In the genomic region with DNA sequence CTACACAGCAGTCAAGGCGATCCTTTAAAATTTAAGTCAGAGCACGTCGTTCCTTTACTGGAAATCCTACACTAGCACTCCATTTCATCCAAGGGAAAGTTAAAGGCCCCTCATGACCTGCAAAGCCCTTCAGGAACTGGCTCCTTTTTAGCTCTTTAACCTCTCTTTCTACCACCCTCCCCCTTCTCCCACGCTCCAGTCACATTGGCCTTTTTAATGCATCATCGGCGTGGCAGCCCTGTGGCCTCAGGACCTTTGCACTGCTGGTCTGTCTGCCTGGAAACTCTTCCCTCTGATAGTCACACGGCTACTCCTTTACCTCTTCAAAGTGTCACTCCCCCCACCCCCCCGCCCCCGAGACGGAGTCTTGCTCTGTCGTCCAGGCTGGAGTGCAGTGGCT, we compare ENCODE assay signal across 2 cellular contexts.
TF ChIP-seq lines count a peak whose summit lies in the region.

No MANE protein-coding gene starts in this region.

TF ChIP-seq in GM23338, 12 proteins besides CTCF, POLR2A, EP300 and RAD21 (continued from another document):
- TF ChIP-seq, protein P1, sequence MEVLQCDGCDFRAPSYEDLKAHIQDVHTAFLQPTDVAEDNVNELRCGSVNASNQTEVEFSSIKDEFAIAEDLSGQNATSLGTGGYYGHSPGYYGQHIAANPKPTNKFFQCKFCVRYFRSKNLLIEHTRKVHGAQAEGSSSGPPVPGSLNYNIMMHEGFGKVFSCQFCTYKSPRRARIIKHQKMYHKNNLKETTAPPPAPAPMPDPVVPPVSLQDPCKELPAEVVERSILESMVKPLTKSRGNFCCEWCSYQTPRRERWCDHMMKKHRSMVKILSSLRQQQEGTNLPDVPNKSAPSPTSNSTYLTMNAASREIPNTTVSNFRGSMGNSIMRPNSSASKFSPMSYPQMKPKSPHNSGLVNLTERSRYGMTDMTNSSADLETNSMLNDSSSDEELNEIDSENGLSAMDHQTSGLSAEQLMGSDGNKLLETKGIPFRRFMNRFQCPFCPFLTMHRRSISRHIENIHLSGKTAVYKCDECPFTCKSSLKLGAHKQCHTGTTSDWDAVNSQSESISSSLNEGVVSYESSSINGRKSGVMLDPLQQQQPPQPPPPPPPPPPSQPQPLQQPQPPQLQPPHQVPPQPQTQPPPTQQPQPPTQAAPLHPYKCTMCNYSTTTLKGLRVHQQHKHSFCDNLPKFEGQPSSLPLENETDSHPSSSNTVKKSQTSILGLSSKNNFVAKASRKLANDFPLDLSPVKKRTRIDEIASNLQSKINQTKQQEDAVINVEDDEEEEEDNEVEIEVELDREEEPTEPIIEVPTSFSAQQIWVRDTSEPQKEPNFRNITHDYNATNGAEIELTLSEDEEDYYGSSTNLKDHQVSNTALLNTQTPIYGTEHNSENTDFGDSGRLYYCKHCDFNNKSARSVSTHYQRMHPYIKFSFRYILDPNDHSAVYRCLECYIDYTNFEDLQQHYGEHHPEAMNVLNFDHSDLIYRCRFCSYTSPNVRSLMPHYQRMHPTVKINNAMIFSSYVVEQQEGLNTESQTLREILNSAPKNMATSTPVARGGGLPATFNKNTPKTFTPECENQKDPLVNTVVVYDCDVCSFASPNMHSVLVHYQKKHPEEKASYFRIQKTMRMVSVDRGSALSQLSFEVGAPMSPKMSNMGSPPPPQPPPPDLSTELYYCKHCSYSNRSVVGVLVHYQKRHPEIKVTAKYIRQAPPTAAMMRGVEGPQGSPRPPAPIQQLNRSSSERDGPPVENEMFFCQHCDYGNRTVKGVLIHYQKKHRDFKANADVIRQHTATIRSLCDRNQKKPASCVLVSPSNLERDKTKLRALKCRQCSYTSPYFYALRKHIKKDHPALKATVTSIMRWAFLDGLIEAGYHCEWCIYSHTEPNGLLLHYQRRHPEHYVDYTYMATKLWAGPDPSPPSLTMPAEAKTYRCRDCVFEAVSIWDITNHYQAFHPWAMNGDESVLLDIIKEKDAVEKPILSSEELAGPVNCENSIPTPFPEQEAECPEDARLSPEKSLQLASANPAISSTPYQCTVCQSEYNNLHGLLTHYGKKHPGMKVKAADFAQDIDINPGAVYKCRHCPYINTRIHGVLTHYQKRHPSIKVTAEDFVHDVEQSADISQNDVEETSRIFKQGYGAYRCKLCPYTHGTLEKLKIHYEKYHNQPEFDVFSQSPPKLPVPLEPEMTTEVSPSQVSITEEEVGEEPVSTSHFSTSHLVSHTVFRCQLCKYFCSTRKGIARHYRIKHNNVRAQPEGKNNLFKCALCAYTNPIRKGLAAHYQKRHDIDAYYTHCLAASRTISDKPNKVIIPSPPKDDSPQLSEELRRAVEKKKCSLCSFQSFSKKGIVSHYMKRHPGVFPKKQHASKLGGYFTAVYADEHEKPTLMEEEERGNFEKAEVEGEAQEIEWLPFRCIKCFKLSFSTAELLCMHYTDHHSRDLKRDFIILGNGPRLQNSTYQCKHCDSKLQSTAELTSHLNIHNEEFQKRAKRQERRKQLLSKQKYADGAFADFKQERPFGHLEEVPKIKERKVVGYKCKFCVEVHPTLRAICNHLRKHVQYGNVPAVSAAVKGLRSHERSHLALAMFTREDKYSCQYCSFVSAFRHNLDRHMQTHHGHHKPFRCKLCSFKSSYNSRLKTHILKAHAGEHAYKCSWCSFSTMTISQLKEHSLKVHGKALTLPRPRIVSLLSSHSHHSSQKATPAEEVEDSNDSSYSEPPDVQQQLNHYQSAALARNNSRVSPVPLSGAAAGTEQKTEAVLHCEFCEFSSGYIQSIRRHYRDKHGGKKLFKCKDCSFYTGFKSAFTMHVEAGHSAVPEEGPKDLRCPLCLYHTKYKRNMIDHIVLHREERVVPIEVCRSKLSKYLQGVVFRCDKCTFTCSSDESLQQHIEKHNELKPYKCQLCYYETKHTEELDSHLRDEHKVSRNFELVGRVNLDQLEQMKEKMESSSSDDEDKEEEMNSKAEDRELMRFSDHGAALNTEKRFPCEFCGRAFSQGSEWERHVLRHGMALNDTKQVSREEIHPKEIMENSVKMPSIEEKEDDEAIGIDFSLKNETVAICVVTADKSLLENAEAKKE (CRISPR knock-in tag; IDR thresholded peaks at IDR 0.05), result no peak
- TF ChIP-seq ZNF114 (CRISPR knock-in tag; IDR thresholded peaks at IDR 0.05) (no peak), CREB1 (CRISPR knock-in tag; IDR thresholded peaks at IDR 0.05; ENCODE audit: low read depth) (no peak), POLR2AphosphoS5 (IDR thresholded peaks at IDR 0.05; ENCODE audit: low read depth) (no peak), NANOG (IDR thresholded peaks at IDR 0.05; ENCODE audit: borderline replicate concordance) (no peak), EZH2phosphoT487 (IDR thresholded peaks at IDR 0.05; ENCODE audit: unreplicated experiment) (no peak)
- TF ChIP-seq, protein P2, sequence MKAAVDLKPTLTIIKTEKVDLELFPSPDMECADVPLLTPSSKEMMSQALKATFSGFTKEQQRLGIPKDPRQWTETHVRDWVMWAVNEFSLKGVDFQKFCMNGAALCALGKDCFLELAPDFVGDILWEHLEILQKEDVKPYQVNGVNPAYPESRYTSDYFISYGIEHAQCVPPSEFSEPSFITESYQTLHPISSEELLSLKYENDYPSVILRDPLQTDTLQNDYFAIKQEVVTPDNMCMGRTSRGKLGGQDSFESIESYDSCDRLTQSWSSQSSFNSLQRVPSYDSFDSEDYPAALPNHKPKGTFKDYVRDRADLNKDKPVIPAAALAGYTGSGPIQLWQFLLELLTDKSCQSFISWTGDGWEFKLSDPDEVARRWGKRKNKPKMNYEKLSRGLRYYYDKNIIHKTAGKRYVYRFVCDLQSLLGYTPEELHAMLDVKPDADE (IDR thresholded peaks at IDR 0.05), result no peak
- TF ChIP-seq, protein P3, sequence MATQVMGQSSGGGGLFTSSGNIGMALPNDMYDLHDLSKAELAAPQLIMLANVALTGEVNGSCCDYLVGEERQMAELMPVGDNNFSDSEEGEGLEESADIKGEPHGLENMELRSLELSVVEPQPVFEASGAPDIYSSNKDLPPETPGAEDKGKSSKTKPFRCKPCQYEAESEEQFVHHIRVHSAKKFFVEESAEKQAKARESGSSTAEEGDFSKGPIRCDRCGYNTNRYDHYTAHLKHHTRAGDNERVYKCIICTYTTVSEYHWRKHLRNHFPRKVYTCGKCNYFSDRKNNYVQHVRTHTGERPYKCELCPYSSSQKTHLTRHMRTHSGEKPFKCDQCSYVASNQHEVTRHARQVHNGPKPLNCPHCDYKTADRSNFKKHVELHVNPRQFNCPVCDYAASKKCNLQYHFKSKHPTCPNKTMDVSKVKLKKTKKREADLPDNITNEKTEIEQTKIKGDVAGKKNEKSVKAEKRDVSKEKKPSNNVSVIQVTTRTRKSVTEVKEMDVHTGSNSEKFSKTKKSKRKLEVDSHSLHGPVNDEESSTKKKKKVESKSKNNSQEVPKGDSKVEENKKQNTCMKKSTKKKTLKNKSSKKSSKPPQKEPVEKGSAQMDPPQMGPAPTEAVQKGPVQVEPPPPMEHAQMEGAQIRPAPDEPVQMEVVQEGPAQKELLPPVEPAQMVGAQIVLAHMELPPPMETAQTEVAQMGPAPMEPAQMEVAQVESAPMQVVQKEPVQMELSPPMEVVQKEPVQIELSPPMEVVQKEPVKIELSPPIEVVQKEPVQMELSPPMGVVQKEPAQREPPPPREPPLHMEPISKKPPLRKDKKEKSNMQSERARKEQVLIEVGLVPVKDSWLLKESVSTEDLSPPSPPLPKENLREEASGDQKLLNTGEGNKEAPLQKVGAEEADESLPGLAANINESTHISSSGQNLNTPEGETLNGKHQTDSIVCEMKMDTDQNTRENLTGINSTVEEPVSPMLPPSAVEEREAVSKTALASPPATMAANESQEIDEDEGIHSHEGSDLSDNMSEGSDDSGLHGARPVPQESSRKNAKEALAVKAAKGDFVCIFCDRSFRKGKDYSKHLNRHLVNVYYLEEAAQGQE (IDR thresholded peaks at IDR 0.05; ENCODE audit: unreplicated experiment), result no peak

TF ChIP-seq in SK-N-SH treated with all-trans-retinoic acid at 6 μM for 48 hours, 23 proteins besides CTCF, POLR2A, EP300 and RAD21 (continued from another document):
- TF ChIP-seq, protein P4, sequence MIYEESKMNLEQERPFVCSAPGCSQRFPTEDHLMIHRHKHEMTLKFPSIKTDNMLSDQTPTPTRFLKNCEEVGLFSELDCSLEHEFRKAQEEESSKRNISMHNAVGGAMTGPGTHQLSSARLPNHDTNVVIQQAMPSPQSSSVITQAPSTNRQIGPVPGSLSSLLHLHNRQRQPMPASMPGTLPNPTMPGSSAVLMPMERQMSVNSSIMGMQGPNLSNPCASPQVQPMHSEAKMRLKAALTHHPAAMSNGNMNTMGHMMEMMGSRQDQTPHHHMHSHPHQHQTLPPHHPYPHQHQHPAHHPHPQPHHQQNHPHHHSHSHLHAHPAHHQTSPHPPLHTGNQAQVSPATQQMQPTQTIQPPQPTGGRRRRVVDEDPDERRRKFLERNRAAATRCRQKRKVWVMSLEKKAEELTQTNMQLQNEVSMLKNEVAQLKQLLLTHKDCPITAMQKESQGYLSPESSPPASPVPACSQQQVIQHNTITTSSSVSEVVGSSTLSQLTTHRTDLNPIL (CRISPR knock-in tag; IDR thresholded peaks at IDR 0.05; ENCODE audit: low read depth), result no peak
- TF ChIP-seq GLIS3 (CRISPR knock-in tag; IDR thresholded peaks at IDR 0.05) (no peak), RARB (CRISPR knock-in tag; IDR thresholded peaks at IDR 0.05) (no peak), OSR1 (CRISPR knock-in tag; IDR thresholded peaks at IDR 0.05) (no peak), CSDC2 (CRISPR knock-in tag; IDR thresholded peaks at IDR 0.05) (no peak), TCF4 (CRISPR knock-in tag; IDR thresholded peaks at IDR 0.05; ENCODE audit: borderline replicate concordance) (no peak), TOX (CRISPR knock-in tag; IDR thresholded peaks at IDR 0.05; ENCODE audit: borderline replicate concordance) (no peak), ZNF8 (CRISPR knock-in tag; IDR thresholded peaks at IDR 0.05) (no peak), ISL1 (CRISPR knock-in tag; IDR thresholded peaks at IDR 0.05) (no peak)
